In genomic region chr3:151894219-151894618, GRCh38 we compare ENCODE assay signal across 2 cellular contexts.
TF ChIP-seq lines count a peak whose summit lies in the region.

No MANE protein-coding gene starts in this region.

TF ChIP-seq in GM23338, 12 proteins besides CTCF, POLR2A, EP300 and RAD21:
- TF ChIP-seq ZNF331 (CRISPR knock-in tag; IDR thresholded peaks at IDR 0.05; ENCODE audit: low read depth) (no peak), CREB1 (CRISPR knock-in tag; IDR thresholded peaks at IDR 0.05; ENCODE audit: low read depth) (no peak), POLR2AphosphoS5 (IDR thresholded peaks at IDR 0.05; ENCODE audit: low read depth) (no peak), NANOG (IDR thresholded peaks at IDR 0.05; ENCODE audit: borderline replicate concordance) (no peak), ZNF462 (CRISPR knock-in tag; IDR thresholded peaks at IDR 0.05) (no peak), ETS1 (IDR thresholded peaks at IDR 0.05) (no peak), EZH2 (IDR thresholded peaks at IDR 0.05; ENCODE audit: low read depth, unreplicated experiment) (no peak), JUNB (IDR thresholded peaks at IDR 0.05; ENCODE audit: unreplicated experiment) (no peak), ZNF114 (CRISPR knock-in tag; IDR thresholded peaks at IDR 0.05) (no peak), EZH2phosphoT487 (IDR thresholded peaks at IDR 0.05; ENCODE audit: unreplicated experiment) (no peak), REST (IDR thresholded peaks at IDR 0.05; ENCODE audit: unreplicated experiment) (no peak), STAT1 (IDR thresholded peaks at IDR 0.05; ENCODE audit: unreplicated experiment) (no peak)

TF ChIP-seq in IMR-90, 13 proteins besides CTCF, POLR2A, EP300 and RAD21:
- TF ChIP-seq ELK1 (IDR thresholded peaks at IDR 0.05; ENCODE audit: borderline replicate concordance, low read depth, low read length) (no peak), MXI1 (IDR thresholded peaks at IDR 0.05; ENCODE audit: borderline replicate concordance, low read depth, low read length) (no peak), RFX5 (IDR thresholded peaks at IDR 0.05; ENCODE audit: low read depth, low read length) (no peak), MAZ (IDR thresholded peaks at IDR 0.05; ENCODE audit: borderline replicate concordance, low read depth, low read length) (no peak), MAFK (IDR thresholded peaks at IDR 0.05; ENCODE audit: low read depth, low read length) (no peak), RCOR1 (IDR thresholded peaks at IDR 0.05; ENCODE audit: insufficient replicate concordance, low read length) (no peak), NFE2L2 (IDR thresholded peaks at IDR 0.05; ENCODE audit: low read depth, low read length) (no peak), CHD1 (IDR thresholded peaks at IDR 0.05; ENCODE audit: low read depth, low read length) (no peak), SMC3 (IDR thresholded peaks at IDR 0.05; ENCODE audit: low read depth, low read length) (no peak), FOS (IDR thresholded peaks at IDR 0.05; ENCODE audit: low read depth, low read length) (no peak), CEBPB (IDR thresholded peaks at IDR 0.05; ENCODE audit: low read depth, low read length) (no peak), BHLHE40 (IDR thresholded peaks at IDR 0.05; ENCODE audit: low read depth, low read length) (no peak), USF2 (IDR thresholded peaks at IDR 0.05; ENCODE audit: low read depth, low read length) (no peak)
